1 cellular context compared by ENCODE assay signal in the genomic region with DNA sequence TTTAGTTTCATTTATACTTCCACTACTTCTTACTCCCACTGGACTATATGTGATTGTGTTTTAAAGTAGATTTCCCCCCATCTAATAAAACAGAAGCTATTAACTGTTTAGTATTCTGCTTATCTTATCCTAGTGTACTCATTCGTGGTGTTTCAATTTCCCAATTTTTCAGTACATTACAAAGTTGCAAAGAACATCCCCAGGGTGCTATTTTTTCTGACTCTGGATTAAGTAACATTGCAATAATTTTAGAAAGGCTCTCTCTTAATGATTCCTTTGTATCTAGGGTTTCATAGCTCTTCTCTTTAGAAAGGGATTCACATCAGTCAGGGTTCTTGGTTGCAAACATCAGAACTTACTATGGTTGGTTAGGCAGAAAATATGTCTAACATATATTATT.
TF ChIP-seq lines count a peak whose summit lies in the region.

No MANE protein-coding gene starts in this region.

TF ChIP-seq in endothelial cell of umbilical vein, 7 proteins besides CTCF, POLR2A, EP300 and RAD21 (continued from another document):
- TF ChIP-seq, protein P1, sequence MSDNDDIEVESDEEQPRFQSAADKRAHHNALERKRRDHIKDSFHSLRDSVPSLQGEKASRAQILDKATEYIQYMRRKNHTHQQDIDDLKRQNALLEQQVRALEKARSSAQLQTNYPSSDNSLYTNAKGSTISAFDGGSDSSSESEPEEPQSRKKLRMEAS (IDR thresholded peaks at IDR 0.05; ENCODE audit: insufficient read depth, insufficient read length) = no peak
- no peak for TF ChIP-seq GATA2 (IDR thresholded peaks at IDR 0.05; ENCODE audit: insufficient read depth, insufficient read length, low read depth, low read length)
- TF ChIP-seq EZH2 (IDR thresholded peaks at IDR 0.05; ENCODE audit: borderline replicate concordance, low read depth, low read length, severe bottlenecking) = no peak
TF ChIP-seq in endothelial cell of umbilical vein: peak in this region for 0.
